ENCODE assay signal across 23 cellular contexts in genomic region chr22:44213489-44214043, GRCh38. TPM values are rescaled to one million over a fixed set of nuclear protein-coding genes. Genes with fewer than 3 reads are reported as not detected.
DNase-seq lines count a peak whose midpoint lies in the region; ATAC-seq, FAIRE-seq and TF ChIP-seq lines count a peak whose summit lies in the region.
"Had no signal": no experiment of that assay in that cellular context is flagged by ENCODE, and none has a peak within 500 bp of the region (broad histone marks: within the 10 kb centered on the region; RNA-seq: fewer than 3 reads in every experiment).

No MANE protein-coding gene starts in this region.

- no peaks in the 10 kb centered on the region for H3K9me3 ChIP-seq in HEK293 (ENCODE audit: control insufficient read depth, insufficient read depth, low read depth, low read length)
- H3K9me3 ChIP-seq: Caco-2, SK-N-SH had no signal

- no peak for TF ChIP-seq CTCF in HEK293 (tag by site-specific recombination; IDR thresholded peaks at IDR 0.05)
- no peak for TF ChIP-seq CTCF in bronchial epithelial cell (IDR thresholded peaks at IDR 0.05; ENCODE audit: insufficient read depth, low read length, severe bottlenecking)
- no peak for TF ChIP-seq CTCF in activated CD8-positive, alpha-beta T cell treated with anti-CD3 and anti-CD28 coated beads for 36 hours (IDR thresholded peaks at IDR 0.05)

- H3K36me3 ChIP-seq in HEK293 (ENCODE audit: control insufficient read depth in 2 of 2, insufficient read depth in 1 of 2, low read length in 2 of 2) (no peaks in the 10 kb centered on the region), bronchial epithelial cell (ENCODE audit: control insufficient read depth, insufficient read depth, low read length) (no peaks in the 10 kb centered on the region)

- H3K4me3 Mint-ChIP-seq in stimulated activated effector memory CD8-positive, alpha-beta T cell treated with anti-CD3 and anti-CD28 coated beads, Interleukin-12 subunit alpha, Interleukin-12 subunit beta, amount 100 ng/mL, for 72 hours, result no peak overlapping the region
- no peak overlapping the region for H3K4me3 Mint-ChIP-seq in activated CD8-positive, alpha-beta T cell treated with anti-CD3 and anti-CD28 coated beads for 36 hours
- H3K4me3 Mint-ChIP-seq: CD4-positive, alpha-beta memory T cell had no signal

- peak; percentile 46 for ATAC-seq in stimulated activated effector memory CD8-positive, alpha-beta T cell treated with anti-CD3 and anti-CD28 coated beads, Interleukin-12 subunit alpha, Interleukin-12 subunit beta, amount 100 ng/mL, for 72 hours
- ATAC-seq in activated CD8-positive, alpha-beta T cell treated with anti-CD3 and anti-CD28 coated beads for 36 hours, result no peak
- ATAC-seq in GM18517 (IDR thresholded peaks at IDR 0.05; ENCODE audit: unreplicated experiment), result no peak
- ATAC-seq in HG03135 (IDR thresholded peaks at IDR 0.05; ENCODE audit: unreplicated experiment), result no peak

- CTCF ChIA-PET in HEK293 (lab: Yijun Ruan, JAX), result no interaction called here
- CTCF ChIA-PET in activated CD8-positive, alpha-beta T cell treated with anti-CD3 and anti-CD28 coated beads for 36 hours (lab: Charles Lee), result no interaction called here

- POLR2A ChIA-PET in HEK293 (lab: Yijun Ruan, JAX), result no interaction called here
- POLR2A ChIA-PET in activated CD8-positive, alpha-beta T cell treated with anti-CD3 and anti-CD28 coated beads for 36 hours (lab: Charles Lee), result no interaction called here

- peaks cover 4% of the 10 kb centered on the region for H3K9me3 Mint-ChIP-seq in stimulated activated effector memory CD8-positive, alpha-beta T cell treated with anti-CD3 and anti-CD28 coated beads, Interleukin-12 subunit alpha, Interleukin-12 subunit beta, amount 100 ng/mL, for 72 hours
- H3K9me3 Mint-ChIP-seq in activated CD8-positive, alpha-beta T cell treated with anti-CD3 and anti-CD28 coated beads for 36 hours, result peaks cover 12% of the 10 kb centered on the region

- intact Hi-C loops in activated CD8-positive, alpha-beta T cell treated with anti-CD3 and anti-CD28 coated beads for 36 hours (cut with micrococcal nuclease), result no loop called here

- DNase-seq in GM12892 (ENCODE audit: insufficient read length), result no peak
- no peak for DNase-seq in bronchial epithelial cell (ENCODE audit: low read depth)
- DNase-seq in stimulated activated effector memory CD8-positive, alpha-beta T cell treated with anti-CD3 and anti-CD28 coated beads, Interleukin-12 subunit alpha, Interleukin-12 subunit beta, amount 100 ng/mL, for 72 hours (ENCODE audit: low spot score in 2 of 2), result no peak
- DNase-seq in activated CD8-positive, alpha-beta T cell treated with anti-CD3 and anti-CD28 coated beads for 36 hours, result no peak
- DNase-seq: C1 segment of cervical spinal cord; Caco-2; CD4-positive, alpha-beta memory T cell; KBM-7; MV-4-11; NCI-H1105; NCI-H1436 treated with DMSO at 0.1 percent for 48 hours; NCI-H187 treated with DMSO at 0.1 percent for 48 hours; NCI-H524; NCI-H774; SIG-M5; SK-N-SH had no signal

- no peak overlapping the region for H3K27ac ChIP-seq in HEK293 (ENCODE audit: extremely low read depth, low read depth, low read length)
- H3K27ac ChIP-seq: HL-60 had no signal

- H3K27me3 ChIP-seq in bronchial epithelial cell (ENCODE audit: control insufficient read depth, insufficient read depth, low read length), result no peaks in the 10 kb centered on the region

- no peak overlapping the region for H3K27ac Mint-ChIP-seq in stimulated activated effector memory CD8-positive, alpha-beta T cell treated with anti-CD3 and anti-CD28 coated beads, Interleukin-12 subunit alpha, Interleukin-12 subunit beta, amount 100 ng/mL, for 72 hours
- no peak overlapping the region for H3K27ac Mint-ChIP-seq in activated CD8-positive, alpha-beta T cell treated with anti-CD3 and anti-CD28 coated beads for 36 hours
- H3K27ac Mint-ChIP-seq: CD4-positive, alpha-beta memory T cell had no signal

- peaks cover 12% of the 10 kb centered on the region for H3K4me1 Mint-ChIP-seq in stimulated activated effector memory CD8-positive, alpha-beta T cell treated with anti-CD3 and anti-CD28 coated beads, Interleukin-12 subunit alpha, Interleukin-12 subunit beta, amount 100 ng/mL, for 72 hours
- no peaks in the 10 kb centered on the region for H3K4me1 Mint-ChIP-seq in activated CD8-positive, alpha-beta T cell treated with anti-CD3 and anti-CD28 coated beads for 36 hours (ENCODE audit: low read depth)

- H3K4me1 ChIP-seq in HEK293 (ENCODE audit: control insufficient read depth, insufficient read depth, low read length), result no peaks in the 10 kb centered on the region
- H3K4me1 ChIP-seq: Caco-2 had no signal

- H3K27me3 Mint-ChIP-seq in activated CD8-positive, alpha-beta T cell treated with anti-CD3 and anti-CD28 coated beads for 36 hours, result no peaks in the 10 kb centered on the region
- H3K27me3 Mint-ChIP-seq: CD4-positive, alpha-beta memory T cell had no signal

- FAIRE-seq in GM12892 (lab: Jason Lieb, UNC) (peak; percentile 67), bronchial epithelial cell (lab: Jason Lieb, UNC) (peak; percentile 36)
- FAIRE-seq: G401.6, RCC 7860 had no signal

- H3K4me3 ChIP-seq in HEK293 (ENCODE audit: low read depth, low read length), result no peak overlapping the region
- no peak overlapping the region for H3K4me3 ChIP-seq in bronchial epithelial cell (ENCODE audit: low read depth, low read length)

- H3K36me3 Mint-ChIP-seq in stimulated activated effector memory CD8-positive, alpha-beta T cell treated with anti-CD3 and anti-CD28 coated beads, Interleukin-12 subunit alpha, Interleukin-12 subunit beta, amount 100 ng/mL, for 72 hours, result peaks cover 5% of the 10 kb centered on the region
- peaks cover 8% of the 10 kb centered on the region for H3K36me3 Mint-ChIP-seq in activated CD8-positive, alpha-beta T cell treated with anti-CD3 and anti-CD28 coated beads for 36 hours (ENCODE audit: low read depth)

- TF ChIP-seq POLR2A in GM12892 (IDR thresholded peaks at IDR 0.05; ENCODE audit: low read depth, low read length), result no peak

TF ChIP-seq in HEK293, 187 proteins besides CTCF, POLR2A, EP300 and RAD21 (continues in another document):
- TF ChIP-seq ZNF658 (tag by site-specific recombination; IDR thresholded peaks at IDR 0.05), result peak; percentile 89; the same call in 1 of the 2 replicates
- TF ChIP-seq, protein P1, sequence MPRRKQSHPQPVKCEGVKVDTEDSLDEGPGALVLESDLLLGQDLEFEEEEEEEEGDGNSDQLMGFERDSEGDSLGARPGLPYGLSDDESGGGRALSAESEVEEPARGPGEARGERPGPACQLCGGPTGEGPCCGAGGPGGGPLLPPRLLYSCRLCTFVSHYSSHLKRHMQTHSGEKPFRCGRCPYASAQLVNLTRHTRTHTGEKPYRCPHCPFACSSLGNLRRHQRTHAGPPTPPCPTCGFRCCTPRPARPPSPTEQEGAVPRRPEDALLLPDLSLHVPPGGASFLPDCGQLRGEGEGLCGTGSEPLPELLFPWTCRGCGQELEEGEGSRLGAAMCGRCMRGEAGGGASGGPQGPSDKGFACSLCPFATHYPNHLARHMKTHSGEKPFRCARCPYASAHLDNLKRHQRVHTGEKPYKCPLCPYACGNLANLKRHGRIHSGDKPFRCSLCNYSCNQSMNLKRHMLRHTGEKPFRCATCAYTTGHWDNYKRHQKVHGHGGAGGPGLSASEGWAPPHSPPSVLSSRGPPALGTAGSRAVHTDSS (tag by site-specific recombination; IDR thresholded peaks at IDR 0.05), result peak; percentile 96
- TF ChIP-seq ZNF26 (tag by site-specific recombination; IDR thresholded peaks at IDR 0.05), result peak; percentile 6; the same call in 1 of the 2 replicates
- TF ChIP-seq KLF1 (tag by site-specific recombination; IDR thresholded peaks at IDR 0.05), result no peak
- peak; percentile 94 for TF ChIP-seq ZNF747 (tag by site-specific recombination; IDR thresholded peaks at IDR 0.05)
- TF ChIP-seq, protein P2, sequence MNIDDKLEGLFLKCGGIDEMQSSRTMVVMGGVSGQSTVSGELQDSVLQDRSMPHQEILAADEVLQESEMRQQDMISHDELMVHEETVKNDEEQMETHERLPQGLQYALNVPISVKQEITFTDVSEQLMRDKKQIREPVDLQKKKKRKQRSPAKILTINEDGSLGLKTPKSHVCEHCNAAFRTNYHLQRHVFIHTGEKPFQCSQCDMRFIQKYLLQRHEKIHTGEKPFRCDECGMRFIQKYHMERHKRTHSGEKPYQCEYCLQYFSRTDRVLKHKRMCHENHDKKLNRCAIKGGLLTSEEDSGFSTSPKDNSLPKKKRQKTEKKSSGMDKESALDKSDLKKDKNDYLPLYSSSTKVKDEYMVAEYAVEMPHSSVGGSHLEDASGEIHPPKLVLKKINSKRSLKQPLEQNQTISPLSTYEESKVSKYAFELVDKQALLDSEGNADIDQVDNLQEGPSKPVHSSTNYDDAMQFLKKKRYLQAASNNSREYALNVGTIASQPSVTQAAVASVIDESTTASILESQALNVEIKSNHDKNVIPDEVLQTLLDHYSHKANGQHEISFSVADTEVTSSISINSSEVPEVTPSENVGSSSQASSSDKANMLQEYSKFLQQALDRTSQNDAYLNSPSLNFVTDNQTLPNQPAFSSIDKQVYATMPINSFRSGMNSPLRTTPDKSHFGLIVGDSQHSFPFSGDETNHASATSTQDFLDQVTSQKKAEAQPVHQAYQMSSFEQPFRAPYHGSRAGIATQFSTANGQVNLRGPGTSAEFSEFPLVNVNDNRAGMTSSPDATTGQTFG (tag by site-specific recombination; IDR thresholded peaks at IDR 0.05; ENCODE audit: borderline replicate concordance), result peak; percentile 98
- no peak for TF ChIP-seq HOXA7 (CRISPR knock-in tag; IDR thresholded peaks at IDR 0.05; ENCODE audit: borderline replicate concordance)
- TF ChIP-seq ZNF394 (tag by site-specific recombination; IDR thresholded peaks at IDR 0.05; ENCODE audit: borderline replicate concordance), result no peak

RNA-seq across cellular contexts. Expression of gene PARVG, which starts 32.8 kb away (rescaled TPM):
- 44.4 TPM for polyA plus RNA-seq in GM12892 (2012; ENCODE audit: missing spikeins)
- not detected in 2 replicates for total RNA-seq in bronchial epithelial cell
- total RNA-seq in activated CD8-positive, alpha-beta T cell treated with anti-CD3 and anti-CD28 coated beads for 36 hours, result 10 to 100 TPM; 76.5 to 76.9 TPM
- total RNA-seq: Caco-2, LHCN-M2 had no signal

Comparison
In these comparisons a context has a peak if more than half of its experiments do, and no peak if none do; other contexts are left out.
1. RNA of gene PARVG, which starts 32.8 kb away (total RNA-seq): 76.5 to 76.9 TPM in activated CD8-positive, alpha-beta T cell treated with anti-CD3 and anti-CD28 coated beads for 36 hours; not detected in bronchial epithelial cell; every median in the first group is over 10 times any median in the second.